In genomic region chr5:59483971-59484472, GRCh38 we compare ENCODE assay signal across 16 cellular contexts.
DNase-seq lines count a peak whose midpoint lies in the region; ATAC-seq, FAIRE-seq and TF ChIP-seq lines count a peak whose summit lies in the region.
"Had no signal": no experiment of that assay in that cellular context is flagged by ENCODE, and none has a peak within 500 bp of the region (broad histone marks: within the 10 kb centered on the region; RNA-seq: fewer than 3 reads in every experiment).

No MANE protein-coding gene starts in this region.

- no peak for TF ChIP-seq EP300 in H1 (IDR thresholded peaks at IDR 0.05; ENCODE audit: borderline replicate concordance in 1 of 2, low read depth in 2 of 2, low read length in 2 of 2)

- H3K36me3 Mint-ChIP-seq in osteocyte (ENCODE audit: unreplicated experiment) = no peaks in the 10 kb centered on the region

- no peaks in the 10 kb centered on the region for H3K27me3 ChIP-seq in H1 (replicated peaks in 1 of 4; ENCODE audit: control insufficient read depth in 3 of 4, extremely low read depth in 1 of 4, insufficient read depth in 3 of 4, low read length in 3 of 4)
- H3K27me3 ChIP-seq: gastrocnemius medialis, pancreas had no signal

- no peak overlapping the region for H2AK5ac ChIP-seq in H1 (ENCODE audit: low read depth, low read length)

- H3K18ac ChIP-seq in H1 (ENCODE audit: extremely low read depth, low read length) = no peak overlapping the region

- H3K9me3 Mint-ChIP-seq in osteocyte (ENCODE audit: unreplicated experiment) = no peaks in the 10 kb centered on the region

- H3K23me2 ChIP-seq in H1 (ENCODE audit: low read depth, low read length) = no peaks in the 10 kb centered on the region

- no peak overlapping the region for H3K4me3 ChIP-seq in H1 (ENCODE audit: extremely low read depth in 1 of 4, insufficient read depth in 2 of 4, low read depth in 3 of 4, low read length in 4 of 4)
- H3K4me3 ChIP-seq: coronary artery, gastrocnemius medialis, left ventricle myocardium inferior, pancreas had no signal

- no peak overlapping the region for H3K4me3 Mint-ChIP-seq in osteocyte (ENCODE audit: unreplicated experiment)

- peaks cover 0 to 7% (median 1%) of the 10 kb centered on the region in 4 experiments; a peak in 2 of 7 replicates for H3K4me1 ChIP-seq in H1 (replicated peaks in 1 of 4; ENCODE audit: control insufficient read depth in 3 of 4, insufficient read depth in 4 of 4, low read length in 3 of 4)
- H3K4me1 ChIP-seq: left ventricle myocardium inferior had no signal

- no peak overlapping the region for H4K8ac ChIP-seq in H1 (ENCODE audit: extremely low read depth, insufficient read depth, low read length)

- no peaks in the 10 kb centered on the region for H3K79me2 ChIP-seq in H1 (ENCODE audit: control insufficient read depth in 1 of 2, insufficient read depth in 2 of 2, low read length in 2 of 2)

- no peaks in the 10 kb centered on the region for H3K27me3 Mint-ChIP-seq in osteocyte (ENCODE audit: unreplicated experiment)

- no peak overlapping the region for H3K4ac ChIP-seq in H1 (replicated peaks; ENCODE audit: insufficient read length, low read depth, low read length)

- TF ChIP-seq RAD21 in H1 (IDR thresholded peaks at IDR 0.05 in 1 of 2, conservative IDR thresholded peaks at IDR 0.05 in 1 of 2; ENCODE audit: low read depth in 2 of 2, low read length in 2 of 2) = no peak

- DNase-seq in GM12892 (ENCODE audit: insufficient read length) (no peak), NCI-H69 (lab: John Stamatoyannopoulos, UW) (peak; percentile 46), H1 (ENCODE audit: low read depth in 1 of 2, low spot score in 2 of 2) (peak in 1 of 2 experiments; percentile 31), osteocyte (ENCODE audit: extremely low spot score, unreplicated experiment) (no peak), NCI-H1105 treated with DMSO at 0.1 percent for 48 hours (lab: John Stamatoyannopoulos, UW) (no peak)
- DNase-seq: Calu3; gastrocnemius medialis; Karpas-422; left ventricle myocardium inferior; pancreas; stimulated activated CD4-positive, alpha-beta T cell treated with anti-CD3 and anti-CD28 coated beads, Interleukin-1b, Interleukin-23, amount 100 ng/mL, for 48 hours had no signal

- H4K5ac ChIP-seq in H1 (ENCODE audit: insufficient read length, low read depth, low read length) = no peak overlapping the region

- no peak overlapping the region for H2AFZ ChIP-seq in H1 (ENCODE audit: low read length)

- ATAC-seq in HG03432 (IDR thresholded peaks at IDR 0.05; ENCODE audit: unreplicated experiment) = no peak
- no peak for ATAC-seq in HG03571 (IDR thresholded peaks at IDR 0.05; ENCODE audit: unreplicated experiment)
- ATAC-seq: gastrocnemius medialis, Panc1 had no signal

- no peak overlapping the region for H3K27ac ChIP-seq in H1 (ENCODE audit: low read depth, low read length)
- H3K27ac ChIP-seq: coronary artery, gastrocnemius medialis, left ventricle myocardium inferior, pancreas had no signal

- POLR2A ChIA-PET in H1 (lab: Charles Lee; ENCODE audit: partially characterized antibody) = no interaction called here

- TF ChIP-seq POLR2A in GM12892 (IDR thresholded peaks at IDR 0.05; ENCODE audit: low read depth, low read length) (no peak), H1 (IDR thresholded peaks at IDR 0.05; ENCODE audit: control extremely low read depth in 1 of 2, low read depth in 2 of 2, low read length in 2 of 2) (no peak)

- H3K27ac Mint-ChIP-seq in osteocyte (ENCODE audit: unreplicated experiment) = peak overlapping the region; percentile 64

- no peak overlapping the region for H2BK15ac ChIP-seq in H1 (ENCODE audit: low read length)

- no peak overlapping the region for H3K23ac ChIP-seq in H1 (ENCODE audit: insufficient read length)

- H4K91ac ChIP-seq in H1 (replicated peaks; ENCODE audit: insufficient read length, low read length) = no peak overlapping the region

- no peak overlapping the region for H2BK120ac ChIP-seq in H1 (replicated peaks; ENCODE audit: low read depth, low read length)

- H3K4me2 ChIP-seq in H1 (ENCODE audit: insufficient read depth in 1 of 2, low read depth in 2 of 2, low read length in 2 of 2) = no peak overlapping the region

- no peak overlapping the region for H3K56ac ChIP-seq in H1 (replicated peaks; ENCODE audit: insufficient read length, low read depth, low read length)

- no peak overlapping the region for H3K14ac ChIP-seq in H1 (ENCODE audit: insufficient read length)

- no peak overlapping the region for H2BK12ac ChIP-seq in H1 (ENCODE audit: low read depth, low read length)

- H2BK20ac ChIP-seq in H1 (ENCODE audit: low read length) = no peak overlapping the region

- FAIRE-seq in GM12892 (lab: Jason Lieb, UNC) = peak; percentile 58
- no peak for FAIRE-seq in H1 (lab: Jason Lieb, UNC)
- FAIRE-seq: GM12891, pancreas had no signal

- H3K9ac ChIP-seq in H1 (replicated peaks in 1 of 4; ENCODE audit: extremely low read depth in 1 of 4, low read depth in 3 of 4, low read length in 3 of 4) = no peak overlapping the region

- no peaks in the 10 kb centered on the region for H3K36me3 ChIP-seq in H1 (ENCODE audit: control insufficient read depth in 2 of 4, insufficient read depth in 4 of 4, low read length in 3 of 4)
- H3K36me3 ChIP-seq: gastrocnemius medialis, left ventricle myocardium inferior, pancreas had no signal

- CTCF ChIA-PET in H1 (lab: Charles Lee; ENCODE audit: partially characterized antibody) = interaction anchor here (0.8 to 1.0 kb wide), 4 partner anchors 13 to 301 kb away, joined by 3 read pairs; no protein-coding TSS in a partner anchor

- no peaks in the 10 kb centered on the region for H4K20me1 ChIP-seq in H1 (replicated peaks in 1 of 2; ENCODE audit: control insufficient read depth in 1 of 2, insufficient read depth in 2 of 2, low read length in 2 of 2)

- TF ChIP-seq CTCF in H1 (IDR thresholded peaks at IDR 0.05; ENCODE audit: control extremely low read depth in 1 of 3, insufficient read depth in 1 of 3, low read depth in 1 of 3, low read length in 3 of 3) (no peak), osteocyte (IDR thresholded peaks at IDR 0.05) (no peak)

- H3K79me1 ChIP-seq in H1 (ENCODE audit: low read depth, low read length) = no peaks in the 10 kb centered on the region

- no peaks in the 10 kb centered on the region; a peak in 1 of 4 replicates for H3K9me3 ChIP-seq in H1 (ENCODE audit: insufficient read depth in 2 of 2, low read depth in 1 of 2, low read length in 1 of 2)
- H3K9me3 ChIP-seq: gastrocnemius medialis, left ventricle myocardium inferior, pancreas had no signal

- H2BK5ac ChIP-seq in H1 (ENCODE audit: low read depth, low read length) = no peak overlapping the region

- H3K4me1 Mint-ChIP-seq in osteocyte (ENCODE audit: unreplicated experiment) = peaks cover 35% of the 10 kb centered on the region

TF ChIP-seq in H1, 55 proteins besides CTCF, POLR2A, EP300 and RAD21:
- TF ChIP-seq TEAD4 (IDR thresholded peaks at IDR 0.05; ENCODE audit: low read depth, low read length) (peak; percentile 76), YY1 (IDR thresholded peaks at IDR 0.05; ENCODE audit: low read depth, low read length) (no peak), GABPA (IDR thresholded peaks at IDR 0.05; ENCODE audit: borderline replicate concordance, insufficient read depth, low read length) (no peak)
